12 cellular contexts compared by ENCODE assay signal in the genomic region with DNA sequence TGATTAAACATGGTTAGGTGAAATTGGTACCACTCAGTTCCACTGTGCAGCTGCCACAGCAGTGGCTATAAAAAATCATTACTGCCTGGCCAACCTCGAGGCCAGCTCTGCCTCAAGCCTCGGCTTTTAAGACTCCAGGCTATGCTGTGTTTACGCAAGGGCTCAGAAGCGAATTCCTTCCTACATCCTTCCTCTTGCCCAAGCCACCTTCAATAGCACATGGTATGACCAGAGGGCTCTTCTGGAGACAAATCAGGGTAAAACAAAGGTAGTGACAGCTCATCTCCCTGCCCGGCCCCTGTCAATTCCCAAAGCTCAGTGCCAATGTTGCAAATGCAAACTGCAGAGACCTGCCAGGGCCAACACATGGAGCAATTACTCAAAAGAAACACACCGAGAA. TPM values are rescaled to one million over a fixed set of nuclear protein-coding genes. Genes with fewer than 3 reads are reported as not detected.
DNase-seq lines count a peak whose midpoint lies in the region; ATAC-seq and TF ChIP-seq lines count a peak whose summit lies in the region.
"Had no signal": no experiment of that assay in that cellular context is flagged by ENCODE, and none has a peak within 500 bp of the region (broad histone marks: within the 10 kb centered on the region; RNA-seq: fewer than 3 reads in every experiment).

No MANE protein-coding gene starts in this region.

- intact Hi-C loops in PC-9 (cut with micrococcal nuclease; ENCODE audit: unreplicated experiment) = no loop called here

- H4K20me1 ChIP-seq in PC-9 (ENCODE audit: insufficient read depth) = no peaks in the 10 kb centered on the region

- peaks cover 15% of the 10 kb centered on the region for H3F3A ChIP-seq in PC-9 (ENCODE audit: insufficient read depth, low read depth)

- H3K27ac Mint-ChIP-seq in endodermal cell = peak overlapping the region; percentile 72
- H3K27ac Mint-ChIP-seq: CD4-positive, alpha-beta memory T cell had no signal

- H3K9ac ChIP-seq in endodermal cell (ENCODE audit: extremely low read depth, low read length, poor library complexity, severe bottlenecking) = no peak overlapping the region

- H3K79me2 ChIP-seq in PC-9 (ENCODE audit: low read depth) = peaks cover 65% of the 10 kb centered on the region

- no peaks in the 10 kb centered on the region for H3K27me3 ChIP-seq in PC-9 (ENCODE audit: insufficient read depth, low read depth)
- H3K27me3 ChIP-seq in endodermal cell (ENCODE audit: control insufficient read depth, insufficient read depth, low read length, poor library complexity, severe bottlenecking) = no peaks in the 10 kb centered on the region

- CTCF ChIA-PET in PC-9 (lab: Charles Lee) = interaction anchor here (0.5 to 0.7 kb wide), 2 partner anchors 14 to 136 kb away, joined by 3 to 5 read pairs; no protein-coding TSS in a partner anchor

- H3K4me2 ChIP-seq in PC-9 = peak overlapping the region; percentile 64

- POLR2A ChIA-PET in PC-9 (lab: Charles Lee; ENCODE audit: unreplicated experiment) = interaction anchor here (0.7 kb wide), 2 partner anchors 26 to 31 kb away, joined by 4 to 5 read pairs; no protein-coding TSS in a partner anchor

- DNase-seq in EH (ENCODE audit: low read depth) (peak; percentile 91), PC-9 (peak; percentile 29 to 95), endodermal cell (peak; percentile 75), myocyte (ENCODE audit: low read depth) (peak; percentile 45)
- DNase-seq: activated T-cell treated with anti-CD3 and anti-CD28 coated beads, Interleukin-2, amount 50 U/mL, for 1 hour; CD4-positive, alpha-beta memory T cell; erythroblast; SW 1271 had no signal

- H3K9me2 ChIP-seq in PC-9 (ENCODE audit: insufficient read depth) = no peaks in the 10 kb centered on the region

- H3K4me1 ChIP-seq in PC-9 (replicated peaks; ENCODE audit: insufficient read depth) (peaks cover 44% of the 10 kb centered on the region), endodermal cell (ENCODE audit: control insufficient read depth, insufficient read depth, low read length) (peaks cover 44% of the 10 kb centered on the region)

- BruUV-seq in PC-9 (replicated peaks; lab: Mats Ljungman, UMichigan) = no TSS peak

- peaks cover 8% of the 10 kb centered on the region; the same call in 1 of the 2 replicates for H3K36me3 ChIP-seq in PC-9 (ENCODE audit: low read depth)
- H3K36me3 ChIP-seq in endodermal cell (ENCODE audit: control insufficient read depth, insufficient read depth, low read length) = peaks cover 76% of the 10 kb centered on the region

- H3K27ac ChIP-seq in PC-9 (peak overlapping the region; percentile 63), endodermal cell (ENCODE audit: low read depth, low read length) (no peak overlapping the region)

- H3K4me3 Mint-ChIP-seq in endodermal cell = no peak overlapping the region
- H3K4me3 Mint-ChIP-seq: CD4-positive, alpha-beta memory T cell had no signal

- H3K9me3 Mint-ChIP-seq in endodermal cell = no peaks in the 10 kb centered on the region

- TF ChIP-seq CTCF in PC-9 (conservative IDR thresholded peaks at IDR 0.05) (no peak), endodermal cell (conservative IDR thresholded peaks at IDR 0.05) (no peak)

- WGBS in endodermal cell (ENCODE audit: insufficient coverage in 1 of 2, insufficient read length in 1 of 2), 2 experiments = 38 to 46% methylated on average over 6 of the region's 6 CpGs

- no peak overlapping the region for H2AFZ ChIP-seq in PC-9

- H3K4me1 Mint-ChIP-seq in endodermal cell = peaks cover 62% of the 10 kb centered on the region
- H3K4me1 Mint-ChIP-seq: CD4-positive, alpha-beta memory T cell had no signal

- ATAC-seq in GM19397 (IDR thresholded peaks at IDR 0.05; ENCODE audit: unreplicated experiment) (no peak), GM18858 (IDR thresholded peaks at IDR 0.05; ENCODE audit: unreplicated experiment) (no peak), GM21367 (IDR thresholded peaks at IDR 0.05; ENCODE audit: unreplicated experiment) (no peak), HG03520 (IDR thresholded peaks at IDR 0.05; ENCODE audit: unreplicated experiment) (no peak)

- H3K9me3 ChIP-seq in PC-9 (ENCODE audit: insufficient read depth, low read depth) (no peaks in the 10 kb centered on the region; the same call in 1 of the 2 replicates), endodermal cell (ENCODE audit: control insufficient read depth, low read length) (no peaks in the 10 kb centered on the region)

- peaks cover 18% of the 10 kb centered on the region for H3K36me3 Mint-ChIP-seq in endodermal cell (ENCODE audit: low read depth)
- H3K36me3 Mint-ChIP-seq: CD4-positive, alpha-beta memory T cell had no signal

- H3K4me3 ChIP-seq in PC-9 = no peak overlapping the region
- peak overlapping the region; percentile 46 for H3K4me3 ChIP-seq in endodermal cell (ENCODE audit: low read length)

- H3K27me3 Mint-ChIP-seq in endodermal cell (ENCODE audit: insufficient read depth) = no peaks in the 10 kb centered on the region

RNA-seq across cellular contexts. Expression of a gene that starts 31.9 kb away (rescaled TPM):
- total RNA-seq in PC-9 (2021) (7.9 and 8.3 TPM in 2 replicates), endodermal cell (10 to 100 TPM; 14.0 to 16.8 TPM), myocyte (40.7 and 66.7 TPM in 2 replicates)
- polyA plus RNA-seq in endodermal cell (2013, experiment 1 of 2) = 29.7 TPM
- polyA plus RNA-seq in endodermal cell (2013, experiment 2 of 2) = 27.3 TPM
- polyA plus RNA-seq in myocyte (2012) = 76.0 TPM
- total RNA-seq: CD4-positive, alpha-beta memory T cell had no signal
- polyA plus RNA-seq: CD4-positive, alpha-beta memory T cell had no signal
